8 cellular contexts compared by ENCODE assay signal in genomic region chr16:29963021-29963743, GRCh38. TPM values are rescaled to one million over a fixed set of nuclear protein-coding genes. Genes with fewer than 3 reads are reported as not detected.
DNase-seq lines count a peak whose midpoint lies in the region; TF ChIP-seq lines count a peak whose summit lies in the region.

No MANE protein-coding gene starts in this region.

- no peaks in the 10 kb centered on the region for H3K9me3 ChIP-seq in KOPT-K1 (ENCODE audit: insufficient read depth, low read length, poor library complexity, severe bottlenecking)
- no peaks in the 10 kb centered on the region for H3K9me3 ChIP-seq in colonic mucosa

- H3K27me3 ChIP-seq in ACC112 (ENCODE audit: insufficient read depth, low read length) (no peaks in the 10 kb centered on the region), colonic mucosa (no peaks in the 10 kb centered on the region)

- peaks cover 8% of the 10 kb centered on the region for H3K79me2 ChIP-seq in ACC112 (ENCODE audit: control insufficient read depth, insufficient read depth, low read length, unreplicated experiment)

- peaks cover 22% of the 10 kb centered on the region for H3K36me3 Mint-ChIP-seq in nephron (ENCODE audit: low read depth)

- peak overlapping the region; percentile 96 to 99 (median 97) for H3K27ac Mint-ChIP-seq in nephron

- H3K36me3 ChIP-seq in ACC112 (ENCODE audit: insufficient read depth, low read length) (peaks cover 5% of the 10 kb centered on the region), KOPT-K1 (ENCODE audit: insufficient read depth, low read length) (peaks cover 5% of the 10 kb centered on the region), colonic mucosa (no peaks in the 10 kb centered on the region)

- no peak for TF ChIP-seq CTCF in colonic mucosa (IDR thresholded peaks at IDR 0.05)
- no peak for TF ChIP-seq CTCF in nephron (IDR thresholded peaks at IDR 0.05; ENCODE audit: unreplicated experiment in 3 of 3)

- H3K4me3 ChIP-seq in ACC112 (ENCODE audit: low read depth, low read length) = peak overlapping the region; percentile 84
- H3K4me3 ChIP-seq in colonic mucosa = peak overlapping the region; percentile 72

- peak overlapping the region; percentile 92 to 97 (median 94) for H3K4me3 Mint-ChIP-seq in nephron

- peaks cover 12% of the 10 kb centered on the region for H3K4me1 Mint-ChIP-seq in nephron

- H3K27ac ChIP-seq in ACC112 (ENCODE audit: low read depth, low read length) (peak overlapping the region; percentile 80), KOPT-K1 (ENCODE audit: low read depth, low read length, poor library complexity, severe bottlenecking) (peak overlapping the region; percentile 76), colonic mucosa (peak overlapping the region; percentile 98)

- DNase-seq in colonic mucosa (no peak), NCI-H1694 (lab: John Stamatoyannopoulos, UW) (no peak), SKM-1 treated with dmso at 0.1 percent for 144 hours (lab: John Stamatoyannopoulos, UW; ENCODE audit: unreplicated experiment) (no peak), hypothalamus (lab: John Stamatoyannopoulos, UW) (no peak), NCI-H748 treated with DMSO at 0.1 percent for 48 hours (lab: John Stamatoyannopoulos, UW) (no peak)

- no peaks in the 10 kb centered on the region for H3K9me3 Mint-ChIP-seq in nephron

- H3K4me1 ChIP-seq in ACC112 (ENCODE audit: control insufficient read depth, insufficient read depth, low read length, unreplicated experiment) (peaks cover 11% of the 10 kb centered on the region), colonic mucosa (peaks cover 9% of the 10 kb centered on the region)

- peak overlapping the region; percentile 90 for H2AFZ ChIP-seq in ACC112 (ENCODE audit: low read length, unreplicated experiment)

- no peaks in the 10 kb centered on the region for H3K27me3 Mint-ChIP-seq in nephron (ENCODE audit: low read depth)

- peak overlapping the region; percentile 91 to 97 for H3K9ac ChIP-seq in colonic mucosa (ENCODE audit: low read depth in 2 of 2, low read length in 2 of 2)

- intact Hi-C loops in colonic mucosa (cut with DNase I) = no loop called here

RNA-seq across cellular contexts. Expression of gene TMEM219, which starts 1.3 kb away (rescaled TPM):
- total RNA-seq in colonic mucosa = 100 to 1,000 TPM; 149 to 174 TPM

RNA-seq across cellular contexts. Expression of gene TAOK2, which starts 10.5 kb away (rescaled TPM):
- total RNA-seq in colonic mucosa = 10 to 100 TPM; 37.4 to 62.3 TPM

RNA-seq across cellular contexts. Expression of gene HIRIP3, which starts 32.2 kb away (rescaled TPM):
- total RNA-seq in colonic mucosa = 10 to 100 TPM in 1 of 2 donors, 1 to 10 TPM in 1; 7.5 to 18.4 TPM

RNA-seq across cellular contexts. Expression of gene INO80E, which starts 32.9 kb away (rescaled TPM):
- total RNA-seq in colonic mucosa = 10 to 100 TPM; 46.9 to 80.2 TPM

RNA-seq across cellular contexts. Expression of gene KCTD13, which starts 37.2 kb away (rescaled TPM):
- total RNA-seq in colonic mucosa = 10 to 100 TPM; 17.7 to 28.8 TPM
